ENCODE assay signal across 1 cellular context in the genomic region with DNA sequence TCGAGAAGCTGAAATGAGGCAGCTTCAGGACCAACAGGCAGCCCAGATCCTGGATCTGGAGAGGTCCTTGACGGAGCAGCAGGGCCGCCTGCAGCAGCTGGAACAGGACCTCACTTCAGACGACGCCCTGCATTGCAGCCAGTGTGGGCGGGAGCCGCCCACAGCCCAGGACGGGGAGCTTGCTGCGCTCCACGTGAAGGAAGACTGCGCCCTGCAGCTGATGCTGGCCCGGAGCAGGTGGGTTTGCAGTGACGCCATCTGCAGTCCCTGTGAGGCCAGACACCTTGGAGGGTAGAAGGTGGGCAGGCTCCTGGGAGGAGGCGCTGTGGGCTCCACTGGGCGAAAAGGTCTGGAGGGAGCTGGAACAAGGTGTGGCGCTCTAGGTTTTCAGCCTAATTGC.
TF ChIP-seq lines count a peak whose summit lies in the region.

No MANE protein-coding gene starts in this region.

TF ChIP-seq in WTC11, 78 proteins besides CTCF, POLR2A, EP300 and RAD21 (continued from another document):
- TF ChIP-seq, protein P1, sequence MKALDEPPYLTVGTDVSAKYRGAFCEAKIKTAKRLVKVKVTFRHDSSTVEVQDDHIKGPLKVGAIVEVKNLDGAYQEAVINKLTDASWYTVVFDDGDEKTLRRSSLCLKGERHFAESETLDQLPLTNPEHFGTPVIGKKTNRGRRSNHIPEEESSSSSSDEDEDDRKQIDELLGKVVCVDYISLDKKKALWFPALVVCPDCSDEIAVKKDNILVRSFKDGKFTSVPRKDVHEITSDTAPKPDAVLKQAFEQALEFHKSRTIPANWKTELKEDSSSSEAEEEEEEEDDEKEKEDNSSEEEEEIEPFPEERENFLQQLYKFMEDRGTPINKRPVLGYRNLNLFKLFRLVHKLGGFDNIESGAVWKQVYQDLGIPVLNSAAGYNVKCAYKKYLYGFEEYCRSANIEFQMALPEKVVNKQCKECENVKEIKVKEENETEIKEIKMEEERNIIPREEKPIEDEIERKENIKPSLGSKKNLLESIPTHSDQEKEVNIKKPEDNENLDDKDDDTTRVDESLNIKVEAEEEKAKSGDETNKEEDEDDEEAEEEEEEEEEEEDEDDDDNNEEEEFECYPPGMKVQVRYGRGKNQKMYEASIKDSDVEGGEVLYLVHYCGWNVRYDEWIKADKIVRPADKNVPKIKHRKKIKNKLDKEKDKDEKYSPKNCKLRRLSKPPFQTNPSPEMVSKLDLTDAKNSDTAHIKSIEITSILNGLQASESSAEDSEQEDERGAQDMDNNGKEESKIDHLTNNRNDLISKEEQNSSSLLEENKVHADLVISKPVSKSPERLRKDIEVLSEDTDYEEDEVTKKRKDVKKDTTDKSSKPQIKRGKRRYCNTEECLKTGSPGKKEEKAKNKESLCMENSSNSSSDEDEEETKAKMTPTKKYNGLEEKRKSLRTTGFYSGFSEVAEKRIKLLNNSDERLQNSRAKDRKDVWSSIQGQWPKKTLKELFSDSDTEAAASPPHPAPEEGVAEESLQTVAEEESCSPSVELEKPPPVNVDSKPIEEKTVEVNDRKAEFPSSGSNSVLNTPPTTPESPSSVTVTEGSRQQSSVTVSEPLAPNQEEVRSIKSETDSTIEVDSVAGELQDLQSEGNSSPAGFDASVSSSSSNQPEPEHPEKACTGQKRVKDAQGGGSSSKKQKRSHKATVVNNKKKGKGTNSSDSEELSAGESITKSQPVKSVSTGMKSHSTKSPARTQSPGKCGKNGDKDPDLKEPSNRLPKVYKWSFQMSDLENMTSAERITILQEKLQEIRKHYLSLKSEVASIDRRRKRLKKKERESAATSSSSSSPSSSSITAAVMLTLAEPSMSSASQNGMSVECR (CRISPR knock-in tag; IDR thresholded peaks at IDR 0.05; ENCODE audit: borderline replicate concordance), result no peak
- TF ChIP-seq ZNF138 (CRISPR knock-in tag; conservative IDR thresholded peaks at IDR 0.05) (no peak), TP53 (CRISPR knock-in tag; IDR thresholded peaks at IDR 0.05) (no peak)
- TF ChIP-seq, protein P2, sequence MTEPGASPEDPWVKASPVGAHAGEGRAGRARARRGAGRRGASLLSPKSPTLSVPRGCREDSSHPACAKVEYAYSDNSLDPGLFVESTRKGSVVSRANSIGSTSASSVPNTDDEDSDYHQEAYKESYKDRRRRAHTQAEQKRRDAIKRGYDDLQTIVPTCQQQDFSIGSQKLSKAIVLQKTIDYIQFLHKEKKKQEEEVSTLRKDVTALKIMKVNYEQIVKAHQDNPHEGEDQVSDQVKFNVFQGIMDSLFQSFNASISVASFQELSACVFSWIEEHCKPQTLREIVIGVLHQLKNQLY (CRISPR knock-in tag; IDR thresholded peaks at IDR 0.05), result no peak
